1 cellular context compared by ENCODE assay signal in genomic region chr7:7968544-7969305, GRCh38.
TF ChIP-seq lines count a peak whose summit lies in the region.

Gene GLCCI1, plus strand, starts transcription at chr7:7968796. Its CDS starts 555 bp downstream, at chr7:7969351.

TF ChIP-seq in HepG2, 621 proteins besides CTCF, POLR2A, EP300 and RAD21 (continued from another document and continues in another):
- TF ChIP-seq GFI1 (CRISPR knock-in tag; IDR thresholded peaks at IDR 0.05; ENCODE audit: borderline replicate concordance) (0 out of 2 replicates have a peak, but pooled peaks have one; percentile 30), HMG20B (CRISPR knock-in tag; conservative IDR thresholded peaks at IDR 0.05) (no peak; the same call in 1 of the 2 replicates), MTF1 (CRISPR knock-in tag; IDR thresholded peaks at IDR 0.05) (no peak), ZNF564 (CRISPR knock-in tag; IDR thresholded peaks at IDR 0.05) (no peak), ZNF678 (CRISPR knock-in tag; IDR thresholded peaks at IDR 0.05) (peak; percentile 81; the same call in 1 of the 2 replicates), HMGXB4 (CRISPR knock-in tag; IDR thresholded peaks at IDR 0.05; ENCODE audit: borderline replicate concordance in 1 of 2, low read depth in 1 of 2) (0 out of 4 replicates have a peak, but pooled peaks of 1 of the 2 experiments have one; percentile 62), RBM22 (optimal IDR thresholded peaks at IDR 0.05; ENCODE audit: low read length) (no peak), ZSCAN20 (CRISPR knock-in tag; IDR thresholded peaks at IDR 0.05; ENCODE audit: borderline replicate concordance) (no peak; the same call in 1 of the 2 replicates), ZFP82 (CRISPR knock-in tag; IDR thresholded peaks at IDR 0.05; ENCODE audit: borderline replicate concordance) (peak; percentile 55; the same call in 1 of the 2 replicates), ZNF205 (CRISPR knock-in tag; IDR thresholded peaks at IDR 0.05) (no peak), SIN3B (IDR thresholded peaks at IDR 0.05; ENCODE audit: low read length) (no peak), NFYC (CRISPR knock-in tag; IDR thresholded peaks at IDR 0.05) (peak; percentile 98), MTA3 (CRISPR knock-in tag; IDR thresholded peaks at IDR 0.05) (no peak), ZNF333 (CRISPR knock-in tag; IDR thresholded peaks at IDR 0.05; ENCODE audit: borderline replicate concordance) (no peak), SMYD3 (CRISPR knock-in tag; IDR thresholded peaks at IDR 0.05) (no peak), RFX1 (IDR thresholded peaks at IDR 0.05) (no peak), ZNF549 (CRISPR knock-in tag; IDR thresholded peaks at IDR 0.05) (no peak), CSRNP2 (CRISPR knock-in tag; conservative IDR thresholded peaks at IDR 0.05; ENCODE audit: low read depth) (no peak), CENPT (CRISPR knock-in tag; IDR thresholded peaks at IDR 0.05; ENCODE audit: low read depth) (no peak), RXRA (CRISPR knock-in tag; IDR thresholded peaks at IDR 0.05) (no peak), TCF7L2 (IDR thresholded peaks at IDR 0.05; ENCODE audit: low read depth, low read length) (no peak), SOX5 (CRISPR knock-in tag; IDR thresholded peaks at IDR 0.05; ENCODE audit: borderline replicate concordance) (no peak), KDM2A (CRISPR knock-in tag; IDR thresholded peaks at IDR 0.05; ENCODE audit: borderline replicate concordance, low read depth) (peak; percentile 91), MXD4 (CRISPR knock-in tag; IDR thresholded peaks at IDR 0.05) (0 out of 2 replicates have a peak, but pooled peaks have one; percentile 56), FOXO1 (CRISPR knock-in tag; IDR thresholded peaks at IDR 0.05) (peak; percentile 34; the same call in 1 of the 2 replicates), CEBPB (IDR thresholded peaks at IDR 0.05; ENCODE audit: borderline replicate concordance, low read depth, low read length) (no peak), FOSL1 (CRISPR knock-in tag; IDR thresholded peaks at IDR 0.05; ENCODE audit: borderline replicate concordance) (no peak), ZNF670 (CRISPR knock-in tag; IDR thresholded peaks at IDR 0.05; ENCODE audit: borderline replicate concordance) (peak; percentile 85; the same call in 1 of the 2 replicates), ZBTB46 (CRISPR knock-in tag; IDR thresholded peaks at IDR 0.05; ENCODE audit: borderline replicate concordance) (no peak), ZNF547 (CRISPR knock-in tag; IDR thresholded peaks at IDR 0.05) (peak; percentile 49; the same call in 1 of the 2 replicates), ZNF362 (CRISPR knock-in tag; IDR thresholded peaks at IDR 0.05; ENCODE audit: borderline replicate concordance) (no peak), ZNF101 (CRISPR knock-in tag; IDR thresholded peaks at IDR 0.05; ENCODE audit: borderline replicate concordance, low read depth) (no peak; the same call in 1 of the 2 replicates), CREB1 (IDR thresholded peaks at IDR 0.05) (peak; percentile 55; the same call in 1 of the 2 replicates), CREB1 (CRISPR knock-in tag; IDR thresholded peaks at IDR 0.05) (no peak), ZSCAN25 (CRISPR knock-in tag; IDR thresholded peaks at IDR 0.05) (no peak), CREM (IDR thresholded peaks at IDR 0.05) (0 out of 2 replicates have a peak, but pooled peaks have one; percentile 32), CREM (CRISPR knock-in tag; IDR thresholded peaks at IDR 0.05) (no peak), RFX3 (CRISPR knock-in tag; IDR thresholded peaks at IDR 0.05) (no peak), ZNF256 (CRISPR knock-in tag; conservative IDR thresholded peaks at IDR 0.05) (no peak), ZNF337 (CRISPR knock-in tag; IDR thresholded peaks at IDR 0.05; ENCODE audit: borderline replicate concordance, low read depth) (no peak), MAFG (CRISPR knock-in tag; IDR thresholded peaks at IDR 0.05) (no peak), CBX2 (IDR thresholded peaks at IDR 0.05; ENCODE audit: low read depth, low read length) (no peak), CBX2 (CRISPR knock-in tag; IDR thresholded peaks at IDR 0.05; ENCODE audit: low read depth) (no peak), ERF (CRISPR knock-in tag; IDR thresholded peaks at IDR 0.05) (no peak)
- TF ChIP-seq, protein P1, sequence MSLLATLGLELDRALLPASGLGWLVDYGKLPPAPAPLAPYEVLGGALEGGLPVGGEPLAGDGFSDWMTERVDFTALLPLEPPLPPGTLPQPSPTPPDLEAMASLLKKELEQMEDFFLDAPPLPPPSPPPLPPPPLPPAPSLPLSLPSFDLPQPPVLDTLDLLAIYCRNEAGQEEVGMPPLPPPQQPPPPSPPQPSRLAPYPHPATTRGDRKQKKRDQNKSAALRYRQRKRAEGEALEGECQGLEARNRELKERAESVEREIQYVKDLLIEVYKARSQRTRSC (CRISPR knock-in tag; IDR thresholded peaks at IDR 0.05; ENCODE audit: low read depth) = no peak
- TF ChIP-seq, protein P2, sequence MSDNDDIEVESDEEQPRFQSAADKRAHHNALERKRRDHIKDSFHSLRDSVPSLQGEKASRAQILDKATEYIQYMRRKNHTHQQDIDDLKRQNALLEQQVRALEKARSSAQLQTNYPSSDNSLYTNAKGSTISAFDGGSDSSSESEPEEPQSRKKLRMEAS (IDR thresholded peaks at IDR 0.05) = peak; percentile 16
- TF ChIP-seq, protein P3, sequence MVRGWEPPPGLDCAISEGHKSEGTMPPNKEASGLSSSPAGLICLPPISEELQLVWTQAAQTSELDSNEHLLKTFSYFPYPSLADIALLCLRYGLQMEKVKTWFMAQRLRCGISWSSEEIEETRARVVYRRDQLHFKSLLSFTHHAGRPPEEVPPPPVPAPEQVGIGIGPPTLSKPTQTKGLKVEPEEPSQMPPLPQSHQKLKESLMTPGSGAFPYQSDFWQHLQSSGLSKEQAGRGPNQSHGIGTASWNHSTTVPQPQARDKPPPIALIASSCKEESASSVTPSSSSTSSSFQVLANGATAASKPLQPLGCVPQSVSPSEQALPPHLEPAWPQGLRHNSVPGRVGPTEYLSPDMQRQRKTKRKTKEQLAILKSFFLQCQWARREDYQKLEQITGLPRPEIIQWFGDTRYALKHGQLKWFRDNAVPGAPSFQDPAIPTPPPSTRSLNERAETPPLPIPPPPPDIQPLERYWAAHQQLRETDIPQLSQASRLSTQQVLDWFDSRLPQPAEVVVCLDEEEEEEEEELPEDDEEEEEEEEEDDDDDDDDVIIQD (CRISPR knock-in tag; IDR thresholded peaks at IDR 0.05; ENCODE audit: low read depth) = peak; percentile 76
- TF ChIP-seq, protein P4, sequence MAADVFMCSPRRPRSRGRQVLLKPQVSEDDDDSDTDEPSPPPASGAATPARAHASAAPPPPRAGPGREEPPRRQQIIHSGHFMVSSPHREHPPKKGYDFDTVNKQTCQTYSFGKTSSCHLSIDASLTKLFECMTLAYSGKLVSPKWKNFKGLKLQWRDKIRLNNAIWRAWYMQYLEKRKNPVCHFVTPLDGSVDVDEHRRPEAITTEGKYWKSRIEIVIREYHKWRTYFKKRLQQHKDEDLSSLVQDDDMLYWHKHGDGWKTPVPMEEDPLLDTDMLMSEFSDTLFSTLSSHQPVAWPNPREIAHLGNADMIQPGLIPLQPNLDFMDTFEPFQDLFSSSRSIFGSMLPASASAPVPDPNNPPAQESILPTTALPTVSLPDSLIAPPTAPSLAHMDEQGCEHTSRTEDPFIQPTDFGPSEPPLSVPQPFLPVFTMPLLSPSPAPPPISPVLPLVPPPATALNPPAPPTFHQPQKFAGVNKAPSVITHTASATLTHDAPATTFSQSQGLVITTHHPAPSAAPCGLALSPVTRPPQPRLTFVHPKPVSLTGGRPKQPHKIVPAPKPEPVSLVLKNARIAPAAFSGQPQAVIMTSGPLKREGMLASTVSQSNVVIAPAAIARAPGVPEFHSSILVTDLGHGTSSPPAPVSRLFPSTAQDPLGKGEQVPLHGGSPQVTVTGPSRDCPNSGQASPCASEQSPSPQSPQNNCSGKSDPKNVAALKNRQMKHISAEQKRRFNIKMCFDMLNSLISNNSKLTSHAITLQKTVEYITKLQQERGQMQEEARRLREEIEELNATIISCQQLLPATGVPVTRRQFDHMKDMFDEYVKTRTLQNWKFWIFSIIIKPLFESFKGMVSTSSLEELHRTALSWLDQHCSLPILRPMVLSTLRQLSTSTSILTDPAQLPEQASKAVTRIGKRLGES (CRISPR knock-in tag; IDR thresholded peaks at IDR 0.05; ENCODE audit: borderline replicate concordance) = no peak
- TF ChIP-seq, protein P5, sequence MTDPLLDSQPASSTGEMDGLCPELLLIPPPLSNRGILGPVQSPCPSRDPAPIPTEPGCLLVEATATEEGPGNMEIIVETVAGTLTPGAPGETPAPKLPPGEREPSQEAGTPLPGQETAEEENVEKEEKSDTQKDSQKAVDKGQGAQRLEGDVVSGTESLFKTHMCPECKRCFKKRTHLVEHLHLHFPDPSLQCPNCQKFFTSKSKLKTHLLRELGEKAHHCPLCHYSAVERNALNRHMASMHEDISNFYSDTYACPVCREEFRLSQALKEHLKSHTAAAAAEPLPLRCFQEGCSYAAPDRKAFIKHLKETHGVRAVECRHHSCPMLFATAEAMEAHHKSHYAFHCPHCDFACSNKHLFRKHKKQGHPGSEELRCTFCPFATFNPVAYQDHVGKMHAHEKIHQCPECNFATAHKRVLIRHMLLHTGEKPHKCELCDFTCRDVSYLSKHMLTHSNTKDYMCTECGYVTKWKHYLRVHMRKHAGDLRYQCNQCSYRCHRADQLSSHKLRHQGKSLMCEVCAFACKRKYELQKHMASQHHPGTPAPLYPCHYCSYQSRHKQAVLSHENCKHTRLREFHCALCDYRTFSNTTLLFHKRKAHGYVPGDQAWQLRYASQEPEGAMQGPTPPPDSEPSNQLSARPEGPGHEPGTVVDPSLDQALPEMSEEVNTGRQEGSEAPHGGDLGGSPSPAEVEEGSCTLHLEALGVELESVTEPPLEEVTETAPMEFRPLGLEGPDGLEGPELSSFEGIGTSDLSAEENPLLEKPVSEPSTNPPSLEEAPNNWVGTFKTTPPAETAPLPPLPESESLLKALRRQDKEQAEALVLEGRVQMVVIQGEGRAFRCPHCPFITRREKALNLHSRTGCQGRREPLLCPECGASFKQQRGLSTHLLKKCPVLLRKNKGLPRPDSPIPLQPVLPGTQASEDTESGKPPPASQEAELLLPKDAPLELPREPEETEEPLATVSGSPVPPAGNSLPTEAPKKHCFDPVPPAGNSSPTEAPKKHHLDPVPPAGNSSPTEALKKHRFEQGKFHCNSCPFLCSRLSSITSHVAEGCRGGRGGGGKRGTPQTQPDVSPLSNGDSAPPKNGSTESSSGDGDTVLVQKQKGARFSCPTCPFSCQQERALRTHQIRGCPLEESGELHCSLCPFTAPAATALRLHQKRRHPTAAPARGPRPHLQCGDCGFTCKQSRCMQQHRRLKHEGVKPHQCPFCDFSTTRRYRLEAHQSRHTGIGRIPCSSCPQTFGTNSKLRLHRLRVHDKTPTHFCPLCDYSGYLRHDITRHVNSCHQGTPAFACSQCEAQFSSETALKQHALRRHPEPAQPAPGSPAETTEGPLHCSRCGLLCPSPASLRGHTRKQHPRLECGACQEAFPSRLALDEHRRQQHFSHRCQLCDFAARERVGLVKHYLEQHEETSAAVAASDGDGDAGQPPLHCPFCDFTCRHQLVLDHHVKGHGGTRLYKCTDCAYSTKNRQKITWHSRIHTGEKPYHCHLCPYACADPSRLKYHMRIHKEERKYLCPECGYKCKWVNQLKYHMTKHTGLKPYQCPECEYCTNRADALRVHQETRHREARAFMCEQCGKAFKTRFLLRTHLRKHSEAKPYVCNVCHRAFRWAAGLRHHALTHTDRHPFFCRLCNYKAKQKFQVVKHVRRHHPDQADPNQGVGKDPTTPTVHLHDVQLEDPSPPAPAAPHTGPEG (CRISPR knock-in tag; IDR thresholded peaks at IDR 0.05) = no peak
